9 cellular contexts compared by ENCODE assay signal in genomic region chr20:38624084-38624483, GRCh38. TPM values are rescaled to one million over a fixed set of nuclear protein-coding genes. Genes with fewer than 3 reads are reported as not detected.
"Had no signal": no experiment of that assay in that cellular context is flagged by ENCODE, and none has a peak within 500 bp of the region (broad histone marks: within the 10 kb centered on the region; RNA-seq: fewer than 3 reads in every experiment).

No MANE protein-coding gene starts in this region.

- FAIRE-seq: G401.6, GM12878, GM12891, GM12892, GM18507, GM19239 had no signal

- ATAC-seq: GM12878 had no signal

- H3K4me3 ChIP-seq: GM12878 had no signal

- DNase-seq: GDM1, GF-D8 had no signal

RNA-seq across cellular contexts. Expression of gene ARHGAP40, which starts 22.5 kb away (rescaled TPM):
- total RNA-seq: G401 had no signal

RNA-seq across cellular contexts. Expression of gene ADIG, which starts 43.1 kb away (rescaled TPM):
- total RNA-seq: G401, GM12878 had no signal
- polyA plus RNA-seq: GM12878 had no signal
